9 cellular contexts compared by ENCODE assay signal in genomic region chr1:50251592-50252165, GRCh38.
DNase-seq lines count a peak whose midpoint lies in the region; ATAC-seq and TF ChIP-seq lines count a peak whose summit lies in the region.
"Had no signal": no experiment of that assay in that cellular context is flagged by ENCODE, and none has a peak within 500 bp of the region (broad histone marks: within the 10 kb centered on the region; RNA-seq: fewer than 3 reads in every experiment).

No MANE protein-coding gene starts in this region.

- peaks cover 7 to 24% (median 17%) of the 10 kb centered on the region in 3 donors for H3K4me1 Mint-ChIP-seq in IgD-negative memory B cell
- H3K4me1 Mint-ChIP-seq in brain = peaks cover 37% of the 10 kb centered on the region
- no peaks in the 10 kb centered on the region for H3K4me1 Mint-ChIP-seq in activated CD8-positive, alpha-beta T cell treated with anti-CD3 and anti-CD28 coated beads, Interleukin-2, amount 10 ng/mL, durations not matched to agents 7 days and 5 days (ENCODE audit: low read depth)

- peaks cover 0 to 4% of the 10 kb centered on the region in 2 donors for H3K27me3 ChIP-seq in tibial artery

- POLR2A ChIA-PET in activated CD8-positive, alpha-beta T cell treated with anti-CD3 and anti-CD28 coated beads, Interleukin-2, amount 10 ng/mL, durations not matched to agents 7 days and 5 days (lab: Charles Lee) = no interaction called here

- H3K9me3 ChIP-seq in tibial artery = no peaks in the 10 kb centered on the region

- H3K9me3 Mint-ChIP-seq in IgD-negative memory B cell (no peaks in the 10 kb centered on the region), brain (no peaks in the 10 kb centered on the region)
- no peaks in the 10 kb centered on the region for H3K9me3 Mint-ChIP-seq in activated CD8-positive, alpha-beta T cell treated with anti-CD3 and anti-CD28 coated beads, Interleukin-2, amount 10 ng/mL, durations not matched to agents 7 days and 5 days (ENCODE audit: insufficient read depth)

- H3K4me3 Mint-ChIP-seq in IgD-negative memory B cell (peak overlapping the region; percentile 4 to 87 (median 67)), brain (peak overlapping the region; percentile 48 to 72 (median 68))
- no peak overlapping the region for H3K4me3 Mint-ChIP-seq in activated CD8-positive, alpha-beta T cell treated with anti-CD3 and anti-CD28 coated beads, Interleukin-2, amount 10 ng/mL, durations not matched to agents 7 days and 5 days

- no peaks in the 10 kb centered on the region for H3K36me3 ChIP-seq in tibial artery

- H3K27ac ChIP-seq in tibial artery = no peak overlapping the region
- H3K27ac ChIP-seq: SK-N-MC had no signal

- peak overlapping the region in 2 of 3 donors; percentile 18 to 46 for H3K27ac Mint-ChIP-seq in IgD-negative memory B cell
- peak overlapping the region; percentile 52 to 99 (median 94) for H3K27ac Mint-ChIP-seq in brain
- no peak overlapping the region for H3K27ac Mint-ChIP-seq in activated CD8-positive, alpha-beta T cell treated with anti-CD3 and anti-CD28 coated beads, Interleukin-2, amount 10 ng/mL, durations not matched to agents 7 days and 5 days

- peaks cover 1% of the 10 kb centered on the region for H3K27me3 Mint-ChIP-seq in IgD-negative memory B cell
- H3K27me3 Mint-ChIP-seq in brain = no peaks in the 10 kb centered on the region
- H3K27me3 Mint-ChIP-seq in activated CD8-positive, alpha-beta T cell treated with anti-CD3 and anti-CD28 coated beads, Interleukin-2, amount 10 ng/mL, durations not matched to agents 7 days and 5 days (ENCODE audit: low read depth) = peaks cover 8% of the 10 kb centered on the region

- CTCF ChIA-PET in activated CD8-positive, alpha-beta T cell treated with anti-CD3 and anti-CD28 coated beads, Interleukin-2, amount 10 ng/mL, durations not matched to agents 7 days and 5 days (lab: Charles Lee) = no interaction called here

- intact Hi-C loops in tibial artery (cut with DNase I; ENCODE audit: low total_unique reads) = no loop called here

- ATAC-seq in GM21528 (IDR thresholded peaks at IDR 0.05; ENCODE audit: low FRiP score, unreplicated experiment) = peak; percentile 75
- ATAC-seq in activated CD8-positive, alpha-beta T cell treated with anti-CD3 and anti-CD28 coated beads, Interleukin-2, amount 10 ng/mL, durations not matched to agents 7 days and 5 days = no peak

- TF ChIP-seq CTCF in brain (conservative IDR thresholded peaks at IDR 0.05) = no peak
- no peak for TF ChIP-seq CTCF in tibial artery (IDR thresholded peaks at IDR 0.05)

- peak; percentile 52 for DNase-seq in DMS79 treated with DMSO at 0.1 percent for 48 hours (lab: John Stamatoyannopoulos, UW)
- DNase-seq in SW 1271 (lab: John Stamatoyannopoulos, UW) = no peak
- DNase-seq in activated naive CD4-positive, alpha-beta T cell treated with Interleukin-2 at 50 U/mL for 16 hours = no peak
- no peak for DNase-seq in tibial artery
- DNase-seq in activated CD8-positive, alpha-beta T cell treated with anti-CD3 and anti-CD28 coated beads, Interleukin-2, amount 10 ng/mL, durations not matched to agents 7 days and 5 days = no peak

- no peaks in the 10 kb centered on the region for H3K36me3 Mint-ChIP-seq in IgD-negative memory B cell
- no peaks in the 10 kb centered on the region for H3K36me3 Mint-ChIP-seq in brain
- no peaks in the 10 kb centered on the region for H3K36me3 Mint-ChIP-seq in activated CD8-positive, alpha-beta T cell treated with anti-CD3 and anti-CD28 coated beads, Interleukin-2, amount 10 ng/mL, durations not matched to agents 7 days and 5 days (ENCODE audit: low read depth)

- H3K4me3 ChIP-seq in tibial artery = no peak overlapping the region
- H3K4me3 ChIP-seq: SK-N-MC had no signal

- H3K4me1 ChIP-seq in tibial artery = no peaks in the 10 kb centered on the region
